ENCODE assay signal across 1 cellular context in the genomic region with DNA sequence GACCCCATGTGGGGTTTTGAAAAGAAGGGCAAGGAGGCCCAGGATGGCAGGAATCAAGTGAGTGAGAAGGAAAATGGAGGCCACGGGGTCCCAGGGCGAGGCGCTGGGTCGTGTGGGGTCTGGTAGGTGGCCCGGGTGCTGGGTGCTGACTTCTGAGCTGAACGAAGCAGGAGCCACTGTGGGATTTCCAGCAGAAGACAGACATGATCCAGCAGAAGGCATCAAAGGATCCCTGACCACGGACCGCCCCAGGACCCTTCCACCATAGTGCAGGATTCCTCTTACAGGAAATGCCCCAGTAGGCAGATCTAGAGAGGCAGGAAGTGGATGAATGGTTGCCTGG.
TF ChIP-seq lines count a peak whose summit lies in the region.

No MANE protein-coding gene starts in this region.

TF ChIP-seq in GM23338, 12 proteins besides CTCF, POLR2A, EP300 and RAD21 (continued from another document):
- no peak for TF ChIP-seq REST (IDR thresholded peaks at IDR 0.05; ENCODE audit: unreplicated experiment)
TF ChIP-seq in GM23338: peak in this region for 0.
